Comparison of ENCODE assay signal across 29 cellular contexts in genomic region chr7:56578612-56579011, GRCh38.
"Had no signal": no experiment of that assay in that cellular context is flagged by ENCODE, and none has a peak within 500 bp of the region (broad histone marks: within the 10 kb centered on the region; RNA-seq: fewer than 3 reads in every experiment).

No MANE protein-coding gene starts in this region.

- H3K27ac ChIP-seq: coronary artery, dorsolateral prefrontal cortex, epithelial cell of prostate, esophagus muscularis mucosa, esophagus squamous epithelium, foreskin keratinocyte, gastrocnemius medialis, gastroesophageal sphincter, heart left ventricle, heart right ventricle, hepatocyte had no signal

- H3K4me1 Mint-ChIP-seq: endodermal cell had no signal

- H3K4me2 ChIP-seq: hepatocyte had no signal

- H3K36me3 ChIP-seq: esophagus muscularis mucosa, esophagus squamous epithelium, gastrocnemius medialis, gastroesophageal sphincter, heart left ventricle, heart right ventricle had no signal

- H3K27me3 ChIP-seq: dorsolateral prefrontal cortex, esophagus muscularis mucosa, esophagus squamous epithelium, foreskin keratinocyte, gastrocnemius medialis, gastroesophageal sphincter, heart left ventricle, heart right ventricle, hepatocyte had no signal

- H2AFZ ChIP-seq: hepatocyte had no signal

- H3K4me3 ChIP-seq: coronary artery, dorsolateral prefrontal cortex, esophagus muscularis mucosa, esophagus squamous epithelium, gastrocnemius medialis, gastroesophageal sphincter, heart left ventricle, heart right ventricle, hepatocyte had no signal

- H3K9me3 ChIP-seq: gastrocnemius medialis had no signal

- H3K27me3 Mint-ChIP-seq: dendritic cell treated with granulocyte-macrophage colony-stimulating factor and Interleukin-4, amounts not matched to agents 40 ng/mL and 50 ng/mL, for 4 days; effector memory CD8-positive, alpha-beta T cell had no signal

- DNase-seq: cortex of kidney; dermis blood vessel endothelial cell; dorsolateral prefrontal cortex; effector CD4-positive, alpha-beta T cell; effector CD8-positive, alpha-beta T cell; effector memory CD4-positive, alpha-beta T cell; effector memory CD8-positive, alpha-beta T cell; endodermal cell; erythroblast; esophagus squamous epithelium; foreskin fibroblast; foreskin keratinocyte; foreskin melanocyte; gastrocnemius medialis; glutamatergic neuron; head of caudate nucleus; heart left ventricle; heart right ventricle; hippocampal formation had no signal

- H3K4me1 ChIP-seq: esophagus muscularis mucosa, esophagus squamous epithelium, foreskin keratinocyte, gastrocnemius medialis, gastroesophageal sphincter, heart left ventricle, heart right ventricle had no signal

- H3K27ac Mint-ChIP-seq: dendritic cell treated with granulocyte-macrophage colony-stimulating factor and Interleukin-4, amounts not matched to agents 40 ng/mL and 50 ng/mL, for 4 days; effector memory CD8-positive, alpha-beta T cell; endodermal cell had no signal

- H3K4me3 Mint-ChIP-seq: dendritic cell treated with granulocyte-macrophage colony-stimulating factor and Interleukin-4, amounts not matched to agents 40 ng/mL and 50 ng/mL, for 4 days; effector memory CD8-positive, alpha-beta T cell; endodermal cell had no signal

- H3K79me2 ChIP-seq: hepatocyte had no signal

- FAIRE-seq: endometrium, endothelial cell of umbilical vein, frontal cortex had no signal

- ATAC-seq: effector memory CD8-positive, alpha-beta T cell; esophagus mucosa; foreskin keratinocyte; gastrocnemius medialis; gastroesophageal sphincter; heart left ventricle; heart right ventricle had no signal
